8 cellular contexts compared by ENCODE assay signal in the genomic region with DNA sequence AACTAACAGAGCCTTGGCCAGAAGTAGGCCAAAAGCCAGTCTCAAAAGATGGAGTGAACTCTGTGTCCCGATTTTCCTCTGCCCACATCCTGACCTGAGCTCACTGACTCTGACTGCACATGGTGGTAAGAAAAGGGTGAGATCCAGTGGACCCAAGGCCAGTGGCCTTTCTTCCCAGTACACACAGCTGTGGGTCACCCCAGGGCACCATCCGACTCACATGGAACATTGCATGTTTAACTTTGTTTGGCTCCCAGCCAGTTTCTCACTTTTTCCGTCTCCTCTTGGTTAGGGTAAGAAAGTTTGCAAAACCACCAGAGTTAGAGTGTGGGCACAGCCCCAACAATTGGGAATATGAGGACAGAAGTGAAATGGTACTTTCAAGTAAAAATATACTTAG.
DNase-seq lines count a peak whose midpoint lies in the region; ATAC-seq and TF ChIP-seq lines count a peak whose summit lies in the region.

No MANE protein-coding gene starts in this region.

- H3K4me3 Mint-ChIP-seq in activated naive CD8-positive, alpha-beta T cell treated with anti-CD3 and anti-CD28 coated beads, Interleukin-2, amount 50 U/mL, for 24 hours = no peak overlapping the region

- WGBS in spleen, 5 donors = 23 to 43% (median 33%) methylated on average over 3 of the region's 3 CpGs

- no peak overlapping the region for H3K4me3 ChIP-seq in spleen

- H3K9me3 Mint-ChIP-seq in activated naive CD8-positive, alpha-beta T cell treated with anti-CD3 and anti-CD28 coated beads, Interleukin-2, amount 50 U/mL, for 24 hours = no peaks in the 10 kb centered on the region

- peaks cover 21 to 67% (median 53%) of the 10 kb centered on the region in 6 donors for H3K4me1 ChIP-seq in spleen

- H3K27ac Mint-ChIP-seq in activated naive CD8-positive, alpha-beta T cell treated with anti-CD3 and anti-CD28 coated beads, Interleukin-2, amount 50 U/mL, for 24 hours = peak overlapping the region; percentile 2

- TF ChIP-seq CTCF in spleen (IDR thresholded peaks at IDR 0.05 in 8 of 11, conservative IDR thresholded peaks at IDR 0.05 in 3 of 11) (no peak), GM13976 (IDR thresholded peaks at IDR 0.05; ENCODE audit: borderline replicate concordance, control extremely low read depth, extremely low read depth, insufficient read depth, missing control alignments) (no peak)

- H3K36me3 Mint-ChIP-seq in activated naive CD8-positive, alpha-beta T cell treated with anti-CD3 and anti-CD28 coated beads, Interleukin-2, amount 50 U/mL, for 24 hours (ENCODE audit: low read depth) = no peaks in the 10 kb centered on the region

- no peak for TF ChIP-seq POLR2A in spleen (IDR thresholded peaks at IDR 0.05)

- peak overlapping the region in 6 of 8 donors; percentile 1 to 68 (median 38) for H3K27ac ChIP-seq in spleen

- intact Hi-C loops in cardiac septum (cut with DNase I) = no loop called here
- intact Hi-C loops in spleen (cut with DNase I; ENCODE audit: low total_unique reads) = no loop called here

- DNase-seq in HCEC 1CT = peak; percentile 8
- peak; percentile 44 for DNase-seq in activated naive CD8-positive, alpha-beta T cell treated with anti-CD3 and anti-CD28 coated beads, Interleukin-2, amount 50 U/mL, for 24 hours
- peak; percentile 77 for DNase-seq in cardiac septum (ENCODE audit: low spot score)
- no peak for DNase-seq in spleen
- no peak for DNase-seq in GM13976 (ENCODE audit: low spot score)

- H3K27me3 ChIP-seq in spleen (replicated peaks in 1 of 7) = no peaks in the 10 kb centered on the region

- no peaks in the 10 kb centered on the region for H3K9me3 ChIP-seq in spleen

- peak; percentile 73 for ATAC-seq in activated naive CD8-positive, alpha-beta T cell treated with anti-CD3 and anti-CD28 coated beads, Interleukin-2, amount 50 U/mL, for 24 hours
- ATAC-seq in GM19023 (IDR thresholded peaks at IDR 0.05; ENCODE audit: unreplicated experiment) = no peak
- no peak for ATAC-seq in HG03139 (IDR thresholded peaks at IDR 0.05; ENCODE audit: unreplicated experiment)
- no peak for ATAC-seq in HG03045 (IDR thresholded peaks at IDR 0.05; ENCODE audit: unreplicated experiment)

- H3K27me3 Mint-ChIP-seq in activated naive CD8-positive, alpha-beta T cell treated with anti-CD3 and anti-CD28 coated beads, Interleukin-2, amount 50 U/mL, for 24 hours = peaks cover 2% of the 10 kb centered on the region

- no peaks in the 10 kb centered on the region for H3K36me3 ChIP-seq in spleen

- in situ Hi-C loops in GM13976 (cut with MboI; ENCODE audit: low sequenced_read_pairs, unreplicated experiment) = no loop called here

- peaks cover 42% of the 10 kb centered on the region for H3K4me1 Mint-ChIP-seq in activated naive CD8-positive, alpha-beta T cell treated with anti-CD3 and anti-CD28 coated beads, Interleukin-2, amount 50 U/mL, for 24 hours

Comparison
In these comparisons a context has a peak if more than half of its experiments do, and no peak if none do; other contexts are left out.
1. DNase-seq: peak in HCEC 1CT (single experiment), activated naive CD8-positive, alpha-beta T cell treated with anti-CD3 and anti-CD28 coated beads, Interleukin-2, amount 50 U/mL, for 24 hours (single experiment) and cardiac septum (single experiment); none in spleen (single experiment) and GM13976 (single experiment).